1 cellular context compared by ENCODE assay signal in genomic region chr5:73625905-73626811, GRCh38.
TF ChIP-seq lines count a peak whose summit lies in the region.

Gene ARHGEF28 (plus strand): TSS chr5:73626196. CDS start chr5:73684852, 58,656 bp downstream.

TF ChIP-seq in HepG2, 621 proteins besides CTCF, POLR2A, EP300 and RAD21 (continued from another document and continues in another):
- no peak for TF ChIP-seq ZBTB49 (CRISPR knock-in tag; IDR thresholded peaks at IDR 0.05; ENCODE audit: borderline replicate concordance)
- no peak for TF ChIP-seq TRIM24 (CRISPR knock-in tag; IDR thresholded peaks at IDR 0.05)
- TF ChIP-seq ZNF451 (CRISPR knock-in tag; IDR thresholded peaks at IDR 0.05): no peak
- TF ChIP-seq ZNF577 (CRISPR knock-in tag; IDR thresholded peaks at IDR 0.05; ENCODE audit: borderline replicate concordance, low read depth): no peak
- TF ChIP-seq REST (IDR thresholded peaks at IDR 0.05; ENCODE audit: borderline replicate concordance in 1 of 2, low read depth in 1 of 2, low read length in 2 of 2): 0 out of 4 replicates have a peak, but pooled peaks of 1 of the 2 experiments have one; percentile 8
- 0 out of 2 replicates have a peak, but pooled peaks have one; percentile 9 for TF ChIP-seq LBX2 (CRISPR knock-in tag; IDR thresholded peaks at IDR 0.05; ENCODE audit: borderline replicate concordance)
- TF ChIP-seq ZNF576 (CRISPR knock-in tag; IDR thresholded peaks at IDR 0.05): no peak
- TF ChIP-seq ZNF3 (CRISPR knock-in tag; IDR thresholded peaks at IDR 0.05): no peak
- TF ChIP-seq ZBTB37 (CRISPR knock-in tag; IDR thresholded peaks at IDR 0.05): no peak
- no peak for TF ChIP-seq ZFP41 (CRISPR knock-in tag; IDR thresholded peaks at IDR 0.05; ENCODE audit: borderline replicate concordance)
- no peak for TF ChIP-seq ZNF225 (CRISPR knock-in tag; IDR thresholded peaks at IDR 0.05)
- 0 out of 2 replicates have a peak, but pooled peaks have one; percentile 29 for TF ChIP-seq IRF9 (CRISPR knock-in tag; IDR thresholded peaks at IDR 0.05; ENCODE audit: borderline replicate concordance)
- TF ChIP-seq ZHX2 (IDR thresholded peaks at IDR 0.05; ENCODE audit: low read depth): no peak
- no peak for TF ChIP-seq ZHX2 (CRISPR knock-in tag; IDR thresholded peaks at IDR 0.05; ENCODE audit: borderline replicate concordance)
- TF ChIP-seq MNT (IDR thresholded peaks at IDR 0.05): no peak
- TF ChIP-seq ZNF616 (CRISPR knock-in tag; IDR thresholded peaks at IDR 0.05; ENCODE audit: low read depth): no peak
- no peak for TF ChIP-seq HOXA7 (CRISPR knock-in tag; IDR thresholded peaks at IDR 0.05)
- TF ChIP-seq SIX4 (CRISPR knock-in tag; IDR thresholded peaks at IDR 0.05): no peak
- TF ChIP-seq POLR2AphosphoS2 (IDR thresholded peaks at IDR 0.05; ENCODE audit: low read depth, low read length): no peak
- no peak for TF ChIP-seq ARHGAP35 (CRISPR knock-in tag; IDR thresholded peaks at IDR 0.05; ENCODE audit: borderline replicate concordance)
- peak; percentile 21 for TF ChIP-seq MXD4 (CRISPR knock-in tag; IDR thresholded peaks at IDR 0.05)
- peak; percentile 68; the same call in 1 of the 2 replicates for TF ChIP-seq ZNF589 (CRISPR knock-in tag; conservative IDR thresholded peaks at IDR 0.05)
- TF ChIP-seq IRF2 (CRISPR knock-in tag; IDR thresholded peaks at IDR 0.05): no peak
- no peak for TF ChIP-seq ZNF816 (CRISPR knock-in tag; IDR thresholded peaks at IDR 0.05; ENCODE audit: borderline replicate concordance)
- 0 out of 2 replicates have a peak, but pooled peaks have one; percentile 36 for TF ChIP-seq ZIK1 (CRISPR knock-in tag; IDR thresholded peaks at IDR 0.05; ENCODE audit: borderline replicate concordance, low read depth)
- no peak for TF ChIP-seq PBX3 (CRISPR knock-in tag; IDR thresholded peaks at IDR 0.05; ENCODE audit: borderline replicate concordance)
- no peak; the same call in 1 of the 2 replicates for TF ChIP-seq TFDP1 (CRISPR knock-in tag; IDR thresholded peaks at IDR 0.05; ENCODE audit: borderline replicate concordance)
- TF ChIP-seq ELK4 (CRISPR knock-in tag; IDR thresholded peaks at IDR 0.05; ENCODE audit: borderline replicate concordance): no peak
- TF ChIP-seq ZNF841 (CRISPR knock-in tag; IDR thresholded peaks at IDR 0.05; ENCODE audit: borderline replicate concordance): no peak
- no peak for TF ChIP-seq SSRP1 (CRISPR knock-in tag; IDR thresholded peaks at IDR 0.05)
- no peak; the same call in 1 of the 2 replicates for TF ChIP-seq MTA1 (CRISPR knock-in tag; IDR thresholded peaks at IDR 0.05; ENCODE audit: borderline replicate concordance)
- TF ChIP-seq MYPOP (CRISPR knock-in tag; IDR thresholded peaks at IDR 0.05): peak; percentile 28
- no peak for TF ChIP-seq GTF2F1 (IDR thresholded peaks at IDR 0.05; ENCODE audit: low read length)
- no peak for TF ChIP-seq ZNF761 (CRISPR knock-in tag; conservative IDR thresholded peaks at IDR 0.05)
- no peak for TF ChIP-seq HOXA3 (CRISPR knock-in tag; IDR thresholded peaks at IDR 0.05)
- no peak for TF ChIP-seq ZNF30 (CRISPR knock-in tag; IDR thresholded peaks at IDR 0.05)
